Comparison of ENCODE assay signal across 7 cellular contexts in genomic region chr6:143549630-143550268, GRCh38.
DNase-seq lines count a peak whose midpoint lies in the region; ATAC-seq and TF ChIP-seq lines count a peak whose summit lies in the region.

No MANE protein-coding gene starts in this region.

- no peak overlapping the region for H3K4me3 ChIP-seq in retinal pigment epithelial cell (ENCODE audit: low read length)

- DNase-seq in activated CD4-positive, alpha-beta T cell treated with anti-CD3 and anti-CD28 coated beads, Interleukin-2, amount 50 U/mL, for 1 hour = peak; percentile 41
- peak; percentile 56 for DNase-seq in retinal pigment epithelial cell (ENCODE audit: low read depth)
- DNase-seq in SW 1271 (lab: John Stamatoyannopoulos, UW) = no peak
- DNase-seq in GOT3 (lab: John Stamatoyannopoulos, UW) = no peak
- DNase-seq in NK-92 treated with Interleukin-12 subunit alpha and Interleukin-12 subunit beta, amount 100 ng/mL, for 24 hours (lab: John Stamatoyannopoulos, UW) = no peak

- TF ChIP-seq CTCF in retinal pigment epithelial cell (conservative IDR thresholded peaks at IDR 0.05; ENCODE audit: low read depth, low read length) = no peak

- ATAC-seq in GM19395 (IDR thresholded peaks at IDR 0.05; ENCODE audit: unreplicated experiment) (peak; percentile 85), HG03064 (IDR thresholded peaks at IDR 0.05; ENCODE audit: low read depth, unreplicated experiment) (peak; percentile 51)

Comparison
In these comparisons a context has a peak if more than half of its experiments do, and no peak if none do; other contexts are left out.
1. DNase-seq: peak in activated CD4-positive, alpha-beta T cell treated with anti-CD3 and anti-CD28 coated beads, Interleukin-2, amount 50 U/mL, for 1 hour (single experiment) and retinal pigment epithelial cell (single experiment); none in SW 1271 (0 of 2), GOT3 (single experiment) and NK-92 treated with Interleukin-12 subunit alpha and Interleukin-12 subunit beta, amount 100 ng/mL, for 24 hours (single experiment).